11 cellular contexts compared by ENCODE assay signal in the genomic region with DNA sequence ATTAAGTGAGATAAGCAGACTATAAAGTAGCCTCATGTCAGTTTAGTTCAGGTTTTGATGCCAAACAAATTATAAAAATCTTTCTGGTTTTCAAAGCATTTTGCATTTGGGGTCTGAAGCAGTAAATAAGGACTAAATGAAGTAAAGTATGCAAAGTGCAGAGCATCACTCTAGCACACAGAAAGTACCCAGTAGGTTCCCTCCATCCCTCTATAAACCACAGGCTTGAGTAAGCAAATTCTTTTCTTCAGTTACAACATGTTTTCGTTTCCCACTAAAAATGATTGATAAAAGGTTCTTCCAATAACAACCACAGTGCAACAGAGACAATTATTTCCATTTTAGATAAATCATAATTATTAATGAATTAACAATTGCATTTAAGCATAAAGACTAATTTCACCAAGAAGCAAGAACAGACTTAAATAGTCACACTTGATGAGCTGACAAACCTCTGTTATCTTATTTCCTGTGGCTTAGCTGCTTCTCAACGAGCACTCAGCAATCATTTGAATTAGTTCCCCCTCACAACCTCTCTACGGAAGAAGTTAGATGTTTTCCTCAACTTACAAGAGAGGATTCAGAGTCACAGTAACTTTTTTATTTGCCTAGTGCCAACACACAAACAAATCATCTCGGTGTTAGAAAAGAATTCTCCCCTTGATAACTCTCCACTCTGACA.
DNase-seq lines count a peak whose midpoint lies in the region; ATAC-seq and TF ChIP-seq lines count a peak whose summit lies in the region.
"Had no signal": no experiment of that assay in that cellular context is flagged by ENCODE, and none has a peak within 500 bp of the region (broad histone marks: within the 10 kb centered on the region; RNA-seq: fewer than 3 reads in every experiment).

No MANE protein-coding gene starts in this region.

- H3K36me3 Mint-ChIP-seq in activated T-helper 1 cell treated with anti-CD3 and anti-CD28 coated beads, Interleukin-12 subunit alpha, Interleukin-12 subunit beta, Interleukin-2, Interleukin-4 antibody, amounts not matched to agents 30 ng/mL and 10 ng/mL and 1 ng/mL, durations not matched to agents 14 hours and 24 hours and 36 hours (ENCODE audit: low read depth): peaks cover 27% of the 10 kb centered on the region

- peaks cover 68% of the 10 kb centered on the region for H3K4me1 Mint-ChIP-seq in activated T-helper 1 cell treated with anti-CD3 and anti-CD28 coated beads, Interleukin-12 subunit alpha, Interleukin-12 subunit beta, Interleukin-2, Interleukin-4 antibody, amounts not matched to agents 30 ng/mL and 10 ng/mL and 1 ng/mL, durations not matched to agents 14 hours and 24 hours and 36 hours (ENCODE audit: low read depth)

- H3K4me3 ChIP-seq in GM08714 (ENCODE audit: low read length): peak overlapping the region; percentile 42; the same call in 1 of the 2 replicates
- no peak overlapping the region for H3K4me3 ChIP-seq in dorsolateral prefrontal cortex
- H3K4me3 ChIP-seq: upper lobe of right lung had no signal

- ATAC-seq in GM19438 (IDR thresholded peaks at IDR 0.05; ENCODE audit: low read depth, unreplicated experiment) (peak; percentile 42), HG03135 (IDR thresholded peaks at IDR 0.05; ENCODE audit: unreplicated experiment) (peak; percentile 57)
- ATAC-seq: upper lobe of right lung had no signal

- no peaks in the 10 kb centered on the region for H3K9me3 Mint-ChIP-seq in activated T-helper 1 cell treated with anti-CD3 and anti-CD28 coated beads, Interleukin-12 subunit alpha, Interleukin-12 subunit beta, Interleukin-2, Interleukin-4 antibody, amounts not matched to agents 30 ng/mL and 10 ng/mL and 1 ng/mL, durations not matched to agents 14 hours and 24 hours and 36 hours

- peak overlapping the region; percentile 13 for H3K4me3 Mint-ChIP-seq in activated T-helper 1 cell treated with anti-CD3 and anti-CD28 coated beads, Interleukin-12 subunit alpha, Interleukin-12 subunit beta, Interleukin-2, Interleukin-4 antibody, amounts not matched to agents 30 ng/mL and 10 ng/mL and 1 ng/mL, durations not matched to agents 14 hours and 24 hours and 36 hours

- no peak overlapping the region for H3K27ac ChIP-seq in dorsolateral prefrontal cortex
- H3K27ac ChIP-seq: upper lobe of right lung had no signal

- H3K27me3 ChIP-seq in dorsolateral prefrontal cortex: no peaks in the 10 kb centered on the region
- H3K27me3 ChIP-seq: upper lobe of right lung had no signal

- peak overlapping the region; percentile 56 for H3K27ac Mint-ChIP-seq in activated T-helper 1 cell treated with anti-CD3 and anti-CD28 coated beads, Interleukin-12 subunit alpha, Interleukin-12 subunit beta, Interleukin-2, Interleukin-4 antibody, amounts not matched to agents 30 ng/mL and 10 ng/mL and 1 ng/mL, durations not matched to agents 14 hours and 24 hours and 36 hours

- intact Hi-C loops in activated T-helper 1 cell treated with anti-CD3 and anti-CD28 coated beads, Interleukin-12 subunit alpha, Interleukin-12 subunit beta, Interleukin-2, Interleukin-4 antibody, amounts not matched to agents 30 ng/mL and 10 ng/mL and 1 ng/mL, durations not matched to agents 14 hours and 24 hours and 36 hours (cut with micrococcal nuclease): loop anchor here (5.0 kb wide), 1 partner anchor 66 kb away; no protein-coding TSS in a partner anchor
- intact Hi-C loops in dorsolateral prefrontal cortex (cut with DNase I): no loop called here

- H3K27me3 Mint-ChIP-seq in activated T-helper 1 cell treated with anti-CD3 and anti-CD28 coated beads, Interleukin-12 subunit alpha, Interleukin-12 subunit beta, Interleukin-2, Interleukin-4 antibody, amounts not matched to agents 30 ng/mL and 10 ng/mL and 1 ng/mL, durations not matched to agents 14 hours and 24 hours and 36 hours (ENCODE audit: insufficient read depth): peaks cover 2% of the 10 kb centered on the region

- DNase-seq in activated T-helper 1 cell treated with anti-CD3 and anti-CD28 coated beads, Interleukin-12 subunit alpha, Interleukin-12 subunit beta, Interleukin-2, Interleukin-4 antibody, amounts not matched to agents 30 ng/mL and 10 ng/mL and 1 ng/mL, durations not matched to agents 14 hours and 24 hours and 36 hours (ENCODE audit: low spot score): no peak
- DNase-seq in NOMO-1 treated with dmso at 0.1 percent for 144 hours (lab: John Stamatoyannopoulos, UW; ENCODE audit: unreplicated experiment): no peak
- no peak for DNase-seq in dorsolateral prefrontal cortex
- DNase-seq in hypothalamus (lab: John Stamatoyannopoulos, UW): no peak
- DNase-seq in NCI-H345 (lab: John Stamatoyannopoulos, UW): no peak
- DNase-seq: NCI-H2227 treated with DMSO at 0.1 percent for 48 hours, retina, upper lobe of right lung had no signal

- no peak for TF ChIP-seq CTCF in dorsolateral prefrontal cortex (IDR thresholded peaks at IDR 0.05 in 54 of 56, conservative IDR thresholded peaks at IDR 0.05 in 2 of 56; ENCODE audit: low read depth in 1 of 56, partially characterized antibody in 56 of 56)
